Comparison of ENCODE assay signal across 2 cellular contexts in the genomic region with DNA sequence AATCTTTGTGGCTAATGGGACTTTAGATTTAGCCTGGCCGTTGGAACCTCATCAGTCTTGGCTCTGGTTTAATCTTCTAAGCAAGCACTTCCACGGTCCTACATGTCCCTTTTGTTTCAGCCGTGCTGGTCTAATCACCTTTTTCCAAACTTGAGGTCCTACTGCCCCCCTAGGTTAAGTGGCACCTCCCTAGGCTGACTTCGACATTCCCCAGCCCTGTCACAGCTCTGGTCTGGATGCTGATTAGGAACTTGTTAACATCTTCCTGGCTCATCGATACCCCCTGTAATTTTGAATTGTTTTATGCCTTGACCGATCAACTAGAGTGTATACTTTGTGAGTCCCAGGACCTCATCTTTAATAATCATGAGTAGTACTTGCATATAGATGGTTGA.
TF ChIP-seq lines count a peak whose summit lies in the region.

No MANE protein-coding gene starts in this region.

TF ChIP-seq in GM23338, 12 proteins besides CTCF, POLR2A, EP300 and RAD21 (continues in another document):
- TF ChIP-seq, protein P1, sequence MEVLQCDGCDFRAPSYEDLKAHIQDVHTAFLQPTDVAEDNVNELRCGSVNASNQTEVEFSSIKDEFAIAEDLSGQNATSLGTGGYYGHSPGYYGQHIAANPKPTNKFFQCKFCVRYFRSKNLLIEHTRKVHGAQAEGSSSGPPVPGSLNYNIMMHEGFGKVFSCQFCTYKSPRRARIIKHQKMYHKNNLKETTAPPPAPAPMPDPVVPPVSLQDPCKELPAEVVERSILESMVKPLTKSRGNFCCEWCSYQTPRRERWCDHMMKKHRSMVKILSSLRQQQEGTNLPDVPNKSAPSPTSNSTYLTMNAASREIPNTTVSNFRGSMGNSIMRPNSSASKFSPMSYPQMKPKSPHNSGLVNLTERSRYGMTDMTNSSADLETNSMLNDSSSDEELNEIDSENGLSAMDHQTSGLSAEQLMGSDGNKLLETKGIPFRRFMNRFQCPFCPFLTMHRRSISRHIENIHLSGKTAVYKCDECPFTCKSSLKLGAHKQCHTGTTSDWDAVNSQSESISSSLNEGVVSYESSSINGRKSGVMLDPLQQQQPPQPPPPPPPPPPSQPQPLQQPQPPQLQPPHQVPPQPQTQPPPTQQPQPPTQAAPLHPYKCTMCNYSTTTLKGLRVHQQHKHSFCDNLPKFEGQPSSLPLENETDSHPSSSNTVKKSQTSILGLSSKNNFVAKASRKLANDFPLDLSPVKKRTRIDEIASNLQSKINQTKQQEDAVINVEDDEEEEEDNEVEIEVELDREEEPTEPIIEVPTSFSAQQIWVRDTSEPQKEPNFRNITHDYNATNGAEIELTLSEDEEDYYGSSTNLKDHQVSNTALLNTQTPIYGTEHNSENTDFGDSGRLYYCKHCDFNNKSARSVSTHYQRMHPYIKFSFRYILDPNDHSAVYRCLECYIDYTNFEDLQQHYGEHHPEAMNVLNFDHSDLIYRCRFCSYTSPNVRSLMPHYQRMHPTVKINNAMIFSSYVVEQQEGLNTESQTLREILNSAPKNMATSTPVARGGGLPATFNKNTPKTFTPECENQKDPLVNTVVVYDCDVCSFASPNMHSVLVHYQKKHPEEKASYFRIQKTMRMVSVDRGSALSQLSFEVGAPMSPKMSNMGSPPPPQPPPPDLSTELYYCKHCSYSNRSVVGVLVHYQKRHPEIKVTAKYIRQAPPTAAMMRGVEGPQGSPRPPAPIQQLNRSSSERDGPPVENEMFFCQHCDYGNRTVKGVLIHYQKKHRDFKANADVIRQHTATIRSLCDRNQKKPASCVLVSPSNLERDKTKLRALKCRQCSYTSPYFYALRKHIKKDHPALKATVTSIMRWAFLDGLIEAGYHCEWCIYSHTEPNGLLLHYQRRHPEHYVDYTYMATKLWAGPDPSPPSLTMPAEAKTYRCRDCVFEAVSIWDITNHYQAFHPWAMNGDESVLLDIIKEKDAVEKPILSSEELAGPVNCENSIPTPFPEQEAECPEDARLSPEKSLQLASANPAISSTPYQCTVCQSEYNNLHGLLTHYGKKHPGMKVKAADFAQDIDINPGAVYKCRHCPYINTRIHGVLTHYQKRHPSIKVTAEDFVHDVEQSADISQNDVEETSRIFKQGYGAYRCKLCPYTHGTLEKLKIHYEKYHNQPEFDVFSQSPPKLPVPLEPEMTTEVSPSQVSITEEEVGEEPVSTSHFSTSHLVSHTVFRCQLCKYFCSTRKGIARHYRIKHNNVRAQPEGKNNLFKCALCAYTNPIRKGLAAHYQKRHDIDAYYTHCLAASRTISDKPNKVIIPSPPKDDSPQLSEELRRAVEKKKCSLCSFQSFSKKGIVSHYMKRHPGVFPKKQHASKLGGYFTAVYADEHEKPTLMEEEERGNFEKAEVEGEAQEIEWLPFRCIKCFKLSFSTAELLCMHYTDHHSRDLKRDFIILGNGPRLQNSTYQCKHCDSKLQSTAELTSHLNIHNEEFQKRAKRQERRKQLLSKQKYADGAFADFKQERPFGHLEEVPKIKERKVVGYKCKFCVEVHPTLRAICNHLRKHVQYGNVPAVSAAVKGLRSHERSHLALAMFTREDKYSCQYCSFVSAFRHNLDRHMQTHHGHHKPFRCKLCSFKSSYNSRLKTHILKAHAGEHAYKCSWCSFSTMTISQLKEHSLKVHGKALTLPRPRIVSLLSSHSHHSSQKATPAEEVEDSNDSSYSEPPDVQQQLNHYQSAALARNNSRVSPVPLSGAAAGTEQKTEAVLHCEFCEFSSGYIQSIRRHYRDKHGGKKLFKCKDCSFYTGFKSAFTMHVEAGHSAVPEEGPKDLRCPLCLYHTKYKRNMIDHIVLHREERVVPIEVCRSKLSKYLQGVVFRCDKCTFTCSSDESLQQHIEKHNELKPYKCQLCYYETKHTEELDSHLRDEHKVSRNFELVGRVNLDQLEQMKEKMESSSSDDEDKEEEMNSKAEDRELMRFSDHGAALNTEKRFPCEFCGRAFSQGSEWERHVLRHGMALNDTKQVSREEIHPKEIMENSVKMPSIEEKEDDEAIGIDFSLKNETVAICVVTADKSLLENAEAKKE (CRISPR knock-in tag; IDR thresholded peaks at IDR 0.05): no peak
- TF ChIP-seq EZH2 (IDR thresholded peaks at IDR 0.05; ENCODE audit: low read depth, unreplicated experiment) (no peak), STAT1 (IDR thresholded peaks at IDR 0.05; ENCODE audit: unreplicated experiment) (no peak), EZH2phosphoT487 (IDR thresholded peaks at IDR 0.05; ENCODE audit: unreplicated experiment) (no peak), ZNF331 (CRISPR knock-in tag; IDR thresholded peaks at IDR 0.05; ENCODE audit: low read depth) (no peak), NANOG (IDR thresholded peaks at IDR 0.05; ENCODE audit: borderline replicate concordance) (no peak), CREB1 (CRISPR knock-in tag; IDR thresholded peaks at IDR 0.05; ENCODE audit: low read depth) (no peak), JUNB (IDR thresholded peaks at IDR 0.05; ENCODE audit: unreplicated experiment) (no peak)
- TF ChIP-seq, protein P2, sequence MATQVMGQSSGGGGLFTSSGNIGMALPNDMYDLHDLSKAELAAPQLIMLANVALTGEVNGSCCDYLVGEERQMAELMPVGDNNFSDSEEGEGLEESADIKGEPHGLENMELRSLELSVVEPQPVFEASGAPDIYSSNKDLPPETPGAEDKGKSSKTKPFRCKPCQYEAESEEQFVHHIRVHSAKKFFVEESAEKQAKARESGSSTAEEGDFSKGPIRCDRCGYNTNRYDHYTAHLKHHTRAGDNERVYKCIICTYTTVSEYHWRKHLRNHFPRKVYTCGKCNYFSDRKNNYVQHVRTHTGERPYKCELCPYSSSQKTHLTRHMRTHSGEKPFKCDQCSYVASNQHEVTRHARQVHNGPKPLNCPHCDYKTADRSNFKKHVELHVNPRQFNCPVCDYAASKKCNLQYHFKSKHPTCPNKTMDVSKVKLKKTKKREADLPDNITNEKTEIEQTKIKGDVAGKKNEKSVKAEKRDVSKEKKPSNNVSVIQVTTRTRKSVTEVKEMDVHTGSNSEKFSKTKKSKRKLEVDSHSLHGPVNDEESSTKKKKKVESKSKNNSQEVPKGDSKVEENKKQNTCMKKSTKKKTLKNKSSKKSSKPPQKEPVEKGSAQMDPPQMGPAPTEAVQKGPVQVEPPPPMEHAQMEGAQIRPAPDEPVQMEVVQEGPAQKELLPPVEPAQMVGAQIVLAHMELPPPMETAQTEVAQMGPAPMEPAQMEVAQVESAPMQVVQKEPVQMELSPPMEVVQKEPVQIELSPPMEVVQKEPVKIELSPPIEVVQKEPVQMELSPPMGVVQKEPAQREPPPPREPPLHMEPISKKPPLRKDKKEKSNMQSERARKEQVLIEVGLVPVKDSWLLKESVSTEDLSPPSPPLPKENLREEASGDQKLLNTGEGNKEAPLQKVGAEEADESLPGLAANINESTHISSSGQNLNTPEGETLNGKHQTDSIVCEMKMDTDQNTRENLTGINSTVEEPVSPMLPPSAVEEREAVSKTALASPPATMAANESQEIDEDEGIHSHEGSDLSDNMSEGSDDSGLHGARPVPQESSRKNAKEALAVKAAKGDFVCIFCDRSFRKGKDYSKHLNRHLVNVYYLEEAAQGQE (IDR thresholded peaks at IDR 0.05; ENCODE audit: unreplicated experiment): no peak
- TF ChIP-seq, protein P3, sequence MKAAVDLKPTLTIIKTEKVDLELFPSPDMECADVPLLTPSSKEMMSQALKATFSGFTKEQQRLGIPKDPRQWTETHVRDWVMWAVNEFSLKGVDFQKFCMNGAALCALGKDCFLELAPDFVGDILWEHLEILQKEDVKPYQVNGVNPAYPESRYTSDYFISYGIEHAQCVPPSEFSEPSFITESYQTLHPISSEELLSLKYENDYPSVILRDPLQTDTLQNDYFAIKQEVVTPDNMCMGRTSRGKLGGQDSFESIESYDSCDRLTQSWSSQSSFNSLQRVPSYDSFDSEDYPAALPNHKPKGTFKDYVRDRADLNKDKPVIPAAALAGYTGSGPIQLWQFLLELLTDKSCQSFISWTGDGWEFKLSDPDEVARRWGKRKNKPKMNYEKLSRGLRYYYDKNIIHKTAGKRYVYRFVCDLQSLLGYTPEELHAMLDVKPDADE (IDR thresholded peaks at IDR 0.05): no peak

TF ChIP-seq in H1, 55 proteins besides CTCF, POLR2A, EP300 and RAD21:
- TF ChIP-seq KDM5A (IDR thresholded peaks at IDR 0.05; ENCODE audit: low read length): no peak
- no peak for TF ChIP-seq KDM4A (IDR thresholded peaks at IDR 0.05; ENCODE audit: low read depth, low read length, severe bottlenecking)
- TF ChIP-seq, protein P4, sequence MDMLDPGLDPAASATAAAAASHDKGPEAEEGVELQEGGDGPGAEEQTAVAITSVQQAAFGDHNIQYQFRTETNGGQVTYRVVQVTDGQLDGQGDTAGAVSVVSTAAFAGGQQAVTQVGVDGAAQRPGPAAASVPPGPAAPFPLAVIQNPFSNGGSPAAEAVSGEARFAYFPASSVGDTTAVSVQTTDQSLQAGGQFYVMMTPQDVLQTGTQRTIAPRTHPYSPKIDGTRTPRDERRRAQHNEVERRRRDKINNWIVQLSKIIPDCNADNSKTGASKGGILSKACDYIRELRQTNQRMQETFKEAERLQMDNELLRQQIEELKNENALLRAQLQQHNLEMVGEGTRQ (IDR thresholded peaks at IDR 0.05; ENCODE audit: low read length): no peak
- TF ChIP-seq, protein P5, sequence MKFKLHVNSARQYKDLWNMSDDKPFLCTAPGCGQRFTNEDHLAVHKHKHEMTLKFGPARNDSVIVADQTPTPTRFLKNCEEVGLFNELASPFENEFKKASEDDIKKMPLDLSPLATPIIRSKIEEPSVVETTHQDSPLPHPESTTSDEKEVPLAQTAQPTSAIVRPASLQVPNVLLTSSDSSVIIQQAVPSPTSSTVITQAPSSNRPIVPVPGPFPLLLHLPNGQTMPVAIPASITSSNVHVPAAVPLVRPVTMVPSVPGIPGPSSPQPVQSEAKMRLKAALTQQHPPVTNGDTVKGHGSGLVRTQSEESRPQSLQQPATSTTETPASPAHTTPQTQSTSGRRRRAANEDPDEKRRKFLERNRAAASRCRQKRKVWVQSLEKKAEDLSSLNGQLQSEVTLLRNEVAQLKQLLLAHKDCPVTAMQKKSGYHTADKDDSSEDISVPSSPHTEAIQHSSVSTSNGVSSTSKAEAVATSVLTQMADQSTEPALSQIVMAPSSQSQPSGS (IDR thresholded peaks at IDR 0.05; ENCODE audit: low read length): no peak
- no peak for TF ChIP-seq TEAD4 (IDR thresholded peaks at IDR 0.05; ENCODE audit: low read depth, low read length)
- no peak for TF ChIP-seq SIRT6 (IDR thresholded peaks at IDR 0.05; ENCODE audit: low read length)
- TF ChIP-seq SP1 (IDR thresholded peaks at IDR 0.05; ENCODE audit: low read depth, low read length): no peak
- TF ChIP-seq NRF1 (IDR thresholded peaks at IDR 0.05; ENCODE audit: low read depth, low read length): no peak
TF ChIP-seq in H1: peak in this region for 0.
